9 cellular contexts compared by ENCODE assay signal in the genomic region with DNA sequence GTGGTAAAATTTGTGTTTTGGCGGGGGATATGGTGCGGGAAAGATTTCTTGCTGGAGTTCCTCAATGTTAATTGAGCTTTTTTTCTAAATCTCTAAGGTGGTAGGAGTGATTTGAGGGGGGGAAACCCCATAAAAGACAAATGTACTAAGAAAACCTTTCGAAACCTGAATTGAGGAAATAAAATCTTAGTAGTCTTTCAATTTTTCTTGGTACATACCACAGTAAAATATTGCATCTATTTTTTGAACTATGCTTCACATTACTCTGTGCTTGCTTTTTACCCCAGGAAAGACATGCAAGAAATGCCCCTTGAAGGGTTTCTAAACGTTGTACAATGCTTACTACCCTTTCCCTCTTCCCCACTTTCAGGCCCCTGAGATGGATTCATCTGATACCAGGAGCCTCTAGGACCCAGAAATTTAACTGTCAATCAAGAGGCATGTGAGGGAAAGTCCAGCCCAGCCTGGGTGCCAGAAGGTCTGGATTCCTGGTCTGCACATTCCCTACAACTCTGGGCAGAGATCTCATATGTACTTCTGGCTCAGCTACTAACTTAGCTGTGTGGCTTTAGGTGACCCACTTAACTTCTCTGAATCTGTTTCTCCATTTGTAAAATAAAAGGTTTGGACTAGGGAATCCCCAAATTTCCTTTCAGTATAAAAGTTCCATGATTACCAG. TPM values are rescaled to one million over a fixed set of nuclear protein-coding genes. Genes with fewer than 3 reads are reported as not detected.
A peak's percentile ranks its signal among the peaks of the same experiment; 100 is the strongest.
DNase-seq lines count a peak whose midpoint lies in the region; ATAC-seq and TF ChIP-seq lines count a peak whose summit lies in the region.
"Had no signal": no experiment of that assay in that cellular context is flagged by ENCODE, and none has a peak within 500 bp of the region (broad histone marks: within the 10 kb centered on the region; RNA-seq: fewer than 3 reads in every experiment).

No MANE protein-coding gene starts in this region.

- DNase-seq in A172 (ENCODE audit: low spot score) (peak; percentile 35), WERI-Rb-1 (no peak), lower lobe of right lung (no peak), DMS153 treated with DMSO at 0.1 percent for 48 hours (lab: John Stamatoyannopoulos, UW; ENCODE audit: unreplicated experiment) (no peak), cerebellar nuclear complex (lab: John Stamatoyannopoulos, UW) (no peak), RPMI8226 (no peak)
- DNase-seq: NCI-H1436 treated with DMSO at 0.1 percent for 48 hours had no signal

- H3K27ac ChIP-seq in WERI-Rb-1, result peak overlapping the region; percentile 22; the same call in 1 of the 2 replicates
- H3K27ac ChIP-seq in lower lobe of right lung, result peak overlapping the region; percentile 91

- ATAC-seq in GM21381 (IDR thresholded peaks at IDR 0.05; ENCODE audit: unreplicated experiment) (peak; percentile 9), lower lobe of right lung (peak; percentile 12 to 24), GM19035 (IDR thresholded peaks at IDR 0.05; ENCODE audit: unreplicated experiment) (no peak)

- no peak for TF ChIP-seq CTCF in WERI-Rb-1 (IDR thresholded peaks at IDR 0.05; ENCODE audit: low read depth, low read length)
- no peak for TF ChIP-seq CTCF in lower lobe of right lung (IDR thresholded peaks at IDR 0.05)

- H3K4me3 ChIP-seq in WERI-Rb-1 (ENCODE audit: low read depth, low read length), result no peak overlapping the region
- no peak overlapping the region for H3K4me3 ChIP-seq in lower lobe of right lung

- H3K36me3 ChIP-seq in WERI-Rb-1 (no peaks in the 10 kb centered on the region), lower lobe of right lung (no peaks in the 10 kb centered on the region)

- intact Hi-C loops in lower lobe of right lung (cut with DNase I), result no loop called here

- H3K27me3 ChIP-seq in WERI-Rb-1 (ENCODE audit: insufficient read depth, low read depth, severe bottlenecking) (no peaks in the 10 kb centered on the region), lower lobe of right lung (ENCODE audit: low read depth) (no peaks in the 10 kb centered on the region)

- no peaks in the 10 kb centered on the region for H3K9me3 ChIP-seq in WERI-Rb-1 (ENCODE audit: severe bottlenecking)
- no peaks in the 10 kb centered on the region for H3K9me3 ChIP-seq in lower lobe of right lung

- peaks cover 72% of the 10 kb centered on the region for H3K4me1 ChIP-seq in lower lobe of right lung

RNA-seq across cellular contexts. Expression of gene PDCD4, which starts 5.8 kb away (rescaled TPM):
- total RNA-seq in A172 (2014; rRNA removed; shearing (Covaris generic)), result 23.2 and 23.3 TPM in 2 replicates
- 74.2 TPM for total RNA-seq in lower lobe of right lung

RNA-seq across cellular contexts. Expression of gene BBIP1, which starts 53.0 kb away (rescaled TPM):
- 47.6 and 76.2 TPM in 2 replicates for total RNA-seq in A172 (2014; rRNA removed; shearing (Covaris generic))
- total RNA-seq in lower lobe of right lung, result 32.4 TPM

RNA-seq across cellular contexts. Expression of gene SHOC2, which starts 53.5 kb away (rescaled TPM):
- 41.9 and 43.7 TPM in 2 replicates for total RNA-seq in A172 (2014; rRNA removed; shearing (Covaris generic))
- total RNA-seq in lower lobe of right lung, result 60.9 TPM
